In genomic region chr14:20429801-20430669, GRCh38 we compare ENCODE assay signal across 2 cellular contexts.
A peak's percentile ranks its signal among the peaks of the same experiment; 100 is the strongest.
TF ChIP-seq lines count a peak whose summit lies in the region.

No MANE protein-coding gene starts in this region.

TF ChIP-seq in HCT116, 20 proteins besides CTCF, POLR2A, EP300 and RAD21:
- TF ChIP-seq EGR1 (IDR thresholded peaks at IDR 0.05; ENCODE audit: low read depth) (no peak), ZFX (IDR thresholded peaks at IDR 0.05) (0 out of 2 replicates have a peak, but pooled peaks have one; percentile 2), SIN3A (IDR thresholded peaks at IDR 0.05; ENCODE audit: low read depth) (no peak), TCF7L2 (IDR thresholded peaks at IDR 0.05; ENCODE audit: borderline replicate concordance, extremely low read depth, insufficient read depth, insufficient read length) (no peak), SRF (IDR thresholded peaks at IDR 0.05; ENCODE audit: low read depth) (no peak)

TF ChIP-seq in H1, 55 proteins besides CTCF, POLR2A, EP300 and RAD21:
- no peak for TF ChIP-seq CHD2 (IDR thresholded peaks at IDR 0.05; ENCODE audit: low read length)
- TF ChIP-seq RFX5 (IDR thresholded peaks at IDR 0.05; ENCODE audit: borderline replicate concordance, low read depth, low read length): no peak
- no peak for TF ChIP-seq CEBPB (IDR thresholded peaks at IDR 0.05; ENCODE audit: low read depth, low read length)
- TF ChIP-seq EZH2 (IDR thresholded peaks at IDR 0.05; ENCODE audit: low read depth, low read length, severe bottlenecking): no peak
- no peak for TF ChIP-seq SUZ12 (IDR thresholded peaks at IDR 0.05; ENCODE audit: low read length)
TF ChIP-seq in H1: peak in this region for 0.
